ENCODE assay signal across 1 cellular context in genomic region chr1:27021347-27022031, GRCh38.
TF ChIP-seq lines count a peak whose summit lies in the region.

No MANE protein-coding gene starts in this region.

TF ChIP-seq in K562, 482 proteins besides CTCF, POLR2A, EP300 and RAD21 (continued from another document):
- no peak for TF ChIP-seq PATZ1 (CRISPR knock-in tag; IDR thresholded peaks at IDR 0.05; ENCODE audit: borderline replicate concordance)
- TF ChIP-seq RB1 (IDR thresholded peaks at IDR 0.05; ENCODE audit: low read depth) = no peak
- no peak for TF ChIP-seq COPS2 (conservative IDR thresholded peaks at IDR 0.05)
- TF ChIP-seq POLR2AphosphoS5 (IDR thresholded peaks at IDR 0.05; ENCODE audit: control insufficient read depth, insufficient read depth, low read depth, low read length) = no peak
